1 cellular context compared by ENCODE assay signal in genomic region chr11:14539867-14540475, GRCh38.
TF ChIP-seq lines count a peak whose summit lies in the region.

No MANE protein-coding gene starts in this region.

TF ChIP-seq in GM12878, 131 proteins besides CTCF, POLR2A, EP300 and RAD21 (continued from another document):
- TF ChIP-seq STAT1 (conservative IDR thresholded peaks at IDR 0.05) (no peak), EZH2 (IDR thresholded peaks at IDR 0.05; ENCODE audit: borderline replicate concordance, control insufficient read depth, low read depth, low read length) (no peak), MTA2 (IDR thresholded peaks at IDR 0.05; ENCODE audit: low read depth) (no peak), CHD4 (IDR thresholded peaks at IDR 0.05) (no peak), EED (IDR thresholded peaks at IDR 0.05; ENCODE audit: low read depth) (no peak), FOS (IDR thresholded peaks at IDR 0.05; ENCODE audit: borderline replicate concordance, extremely low read depth, insufficient read length) (no peak), SPI1 (IDR thresholded peaks at IDR 0.05; ENCODE audit: borderline replicate concordance, insufficient read depth, low read depth, low read length) (no peak)
